In the genomic region with DNA sequence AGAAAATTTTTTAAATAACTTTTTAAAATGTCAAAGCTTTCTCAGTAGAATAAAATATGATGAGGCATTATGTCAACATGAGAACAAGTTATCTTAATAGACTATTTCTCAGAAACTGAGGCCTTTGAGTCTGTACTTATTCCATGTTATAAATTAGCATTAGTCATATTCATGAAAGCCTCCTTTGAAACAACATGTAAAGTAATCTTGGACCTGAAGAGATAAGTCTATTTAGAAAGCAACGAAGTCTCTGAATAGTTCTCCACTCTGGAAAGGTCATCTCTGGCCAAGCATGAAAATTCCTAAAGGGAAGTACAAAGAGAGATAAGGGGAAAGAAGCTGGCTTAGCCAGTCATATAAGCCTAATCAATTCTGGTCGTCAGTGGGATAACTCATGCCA, we compare ENCODE assay signal across 12 cellular contexts.
"Had no signal": no experiment of that assay in that cellular context is flagged by ENCODE, and none has a peak within 500 bp of the region (broad histone marks: within the 10 kb centered on the region; RNA-seq: fewer than 3 reads in every experiment).

No MANE protein-coding gene starts in this region.

- H3K9me3 ChIP-seq: gastrocnemius medialis had no signal

- H3K4me3 ChIP-seq: dorsolateral prefrontal cortex, gastrocnemius medialis, tibial artery, uterus had no signal

- H3K27me3 ChIP-seq: dorsolateral prefrontal cortex, gastrocnemius medialis, tibial artery, uterus had no signal

- H3K27ac Mint-ChIP-seq: activated CD4-positive, alpha-beta memory T cell treated with anti-CD3 and anti-CD28 coated beads for 36 hours; activated naive CD4-positive, alpha-beta T cell treated with anti-CD3 and anti-CD28 coated beads, Interleukin-2, amount 50 U/mL, for 72 hours; T-cell had no signal

- H3K27me3 Mint-ChIP-seq: activated CD4-positive, alpha-beta memory T cell treated with anti-CD3 and anti-CD28 coated beads for 36 hours; T-cell had no signal

- DNase-seq: activated CD4-positive, alpha-beta memory T cell treated with anti-CD3 and anti-CD28 coated beads for 36 hours; activated effector memory CD4-positive, alpha-beta T cell treated with anti-CD3 and anti-CD28 coated beads, Interleukin-2, amount 50 U/mL, for 16 hours; activated T-cell treated with anti-CD3 and anti-CD28 coated beads, Interleukin-2, amount 50 U/mL, for 4 hours; dorsolateral prefrontal cortex; gastrocnemius medialis; kidney; retina; T1000; tibial artery; uterus had no signal

- H3K4me3 Mint-ChIP-seq: activated CD4-positive, alpha-beta memory T cell treated with anti-CD3 and anti-CD28 coated beads for 36 hours; activated T-cell treated with anti-CD3 and anti-CD28 coated beads, Interleukin-2, amount 50 U/mL, for 4 hours; T-cell had no signal

- ATAC-seq: activated naive CD4-positive, alpha-beta T cell treated with anti-CD3 and anti-CD28 coated beads, Interleukin-2, amount 50 U/mL, for 72 hours; activated T-cell treated with anti-CD3 and anti-CD28 coated beads, Interleukin-2, amount 50 U/mL, for 4 hours; gastrocnemius medialis had no signal

- H3K27ac ChIP-seq: gastrocnemius medialis, uterus had no signal

- H3K4me1 ChIP-seq: gastrocnemius medialis, uterus had no signal

- H3K36me3 ChIP-seq: gastrocnemius medialis, uterus had no signal
